Comparison of ENCODE assay signal across 32 cellular contexts in genomic region chr1:159774465-159774864, GRCh38. TPM values are rescaled to one million over a fixed set of nuclear protein-coding genes. Genes with fewer than 3 reads are reported as not detected.
"Had no signal": no experiment of that assay in that cellular context is flagged by ENCODE, and none has a peak within 500 bp of the region (broad histone marks: within the 10 kb centered on the region; RNA-seq: fewer than 3 reads in every experiment).

No MANE protein-coding gene starts in this region.

- H3K27me3 ChIP-seq: body of pancreas, esophagus squamous epithelium, gastroesophageal sphincter had no signal

- H3K9me3 ChIP-seq: body of pancreas, esophagus squamous epithelium, gastroesophageal sphincter had no signal

- H3K4me3 ChIP-seq: body of pancreas, coronary artery, esophagus squamous epithelium, gastroesophageal sphincter had no signal

- ATAC-seq: activated CD4-positive, CD25-positive, alpha-beta regulatory T cell treated with anti-CD3 and anti-CD28 coated beads, Interleukin-2, amount 50 U/mL, for 24 hours; activated CD8-positive, alpha-beta T cell treated with anti-CD3 and anti-CD28 coated beads for 36 hours; activated T-cell treated with anti-CD3 and anti-CD28 coated beads, Interleukin-2, amount 50 U/mL, for 4 hours; activated T-helper 17 cell treated with anti-CD3 and anti-CD28 coated beads, Interleukin-2, amount 50 U/mL, for 72 hours; body of pancreas; effector memory CD8-positive, alpha-beta T cell; gastroesophageal sphincter; T-cell; T-helper 17 cell had no signal

- DNase-seq: activated B cell treated with CpG ODN at 0.5 μM for 24 hours; activated CD4-positive, alpha-beta T cell treated with anti-CD3 and anti-CD28 coated beads for 48 hours; activated CD4-positive, alpha-beta T cell treated with anti-CD3 and anti-CD28 coated beads, Interleukin-2, amount 50 U/mL, for 1 hour; activated CD4-positive, alpha-beta T cell treated with anti-CD3 and anti-CD28 coated beads, Interleukin-2, amount 50 U/mL, for 48 hours; activated CD8-positive, alpha-beta memory T cell treated with anti-CD3 and anti-CD28 coated beads for 24 hours; activated CD8-positive, alpha-beta T cell treated with anti-CD3 and anti-CD28 coated beads for 36 hours; activated effector memory CD4-positive, alpha-beta T cell treated with Interleukin-2 at 50 U/mL for 16 hours; activated gamma-delta T cell treated with Interleukin-2 at 50 U/mL for 16 hours; activated naive CD4-positive, alpha-beta T cell treated with anti-CD3 and anti-CD28 coated beads, Interleukin-2, amount 50 U/mL, for 16 hours; activated naive CD4-positive, alpha-beta T cell treated with Interleukin-2 at 50 U/mL for 16 hours; activated T-cell treated with anti-CD3 and anti-CD28 coated beads, Interleukin-2, amount 50 U/mL, for 4 hours; amniotic stem cell; aorta; body of pancreas; effector CD4-positive, alpha-beta T cell; effector memory CD8-positive, alpha-beta T cell; esophagus squamous epithelium; foreskin melanocyte; SW 1271; T-cell; T-helper 17 cell; T1000; WERI-Rb-1 had no signal

- H3K36me3 ChIP-seq: esophagus squamous epithelium, gastroesophageal sphincter, WERI-Rb-1 had no signal

- H3K27ac ChIP-seq: body of pancreas, epithelial cell of prostate, WERI-Rb-1 had no signal

RNA-seq across cellular contexts. Expression of gene FCRL6, which starts 27.7 kb away (rescaled TPM):
- total RNA-seq: activated B cell treated with CpG ODN at 0.5 μM for 24 hours; activated T-helper 17 cell treated with anti-CD3 and anti-CD28 coated beads, Interleukin-2, amount 50 U/mL, for 72 hours; cerebellum; fibroblast of lung; fibroblast of villous mesenchyme; glomerular endothelial cell had no signal
- polyA plus RNA-seq: fibroblast of lung had no signal

RNA-seq across cellular contexts. Expression of gene SLAMF8, which starts 52.2 kb away (rescaled TPM):
- total RNA-seq: cerebellum, fibroblast of lung, fibroblast of villous mesenchyme, glomerular endothelial cell had no signal
- polyA plus RNA-seq: fibroblast of lung had no signal
